In the genomic region with DNA sequence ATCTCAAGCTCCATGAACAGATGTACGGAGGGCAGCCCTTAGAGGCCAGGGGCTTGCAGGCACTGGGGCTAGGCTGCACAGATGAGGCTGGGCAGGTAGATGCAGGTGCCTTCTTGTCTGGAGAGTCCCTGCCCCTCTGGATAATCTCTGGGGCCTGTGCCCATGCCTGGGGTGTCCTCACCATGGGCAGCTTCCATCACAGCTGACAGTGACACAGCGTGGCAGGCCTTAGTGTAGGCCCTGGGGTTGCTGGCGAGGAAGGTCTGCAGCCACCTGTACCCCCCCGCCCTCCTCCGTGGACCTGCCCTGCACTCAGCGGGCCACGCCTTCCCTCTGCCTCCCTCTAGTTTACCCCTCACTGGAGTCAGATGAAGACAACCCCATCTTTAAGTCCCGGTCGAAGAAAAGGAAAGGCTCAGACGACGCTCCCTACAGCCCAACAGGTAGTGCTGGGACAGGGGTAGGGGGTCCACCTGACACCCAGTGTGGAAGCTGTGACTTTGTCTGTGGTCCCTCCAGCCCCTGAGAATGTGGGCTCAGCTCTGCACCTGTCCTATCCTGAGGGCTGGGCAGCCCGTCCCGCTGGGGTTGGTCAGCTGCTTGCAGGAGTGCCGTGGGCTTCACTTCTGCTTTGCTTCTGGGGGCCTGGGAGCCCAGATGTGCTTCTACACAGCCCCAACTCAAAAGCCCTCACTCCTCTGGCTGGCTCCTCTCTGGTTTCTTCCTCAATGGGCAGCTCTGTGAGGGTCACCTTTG, we compare ENCODE assay signal across 14 cellular contexts.
DNase-seq lines count a peak whose midpoint lies in the region; ATAC-seq and TF ChIP-seq lines count a peak whose summit lies in the region.
"Had no signal": no experiment of that assay in that cellular context is flagged by ENCODE, and none has a peak within 500 bp of the region (broad histone marks: within the 10 kb centered on the region; RNA-seq: fewer than 3 reads in every experiment).

No MANE protein-coding gene starts in this region.

- H3K27ac Mint-ChIP-seq in activated CD4-positive, alpha-beta memory T cell treated with anti-CD3 and anti-CD28 coated beads, Interleukin-2, amount 10 ng/mL, durations not matched to agents 7 days and 5 days: no peak overlapping the region
- H3K27ac Mint-ChIP-seq: CD4-positive, CD25-positive, alpha-beta regulatory T cell had no signal

- no peak overlapping the region for H3K27ac ChIP-seq in right atrium auricular region
- H3K27ac ChIP-seq in spleen: no peak overlapping the region
- H3K27ac ChIP-seq: psoas muscle, vagina had no signal

- H3K4me1 ChIP-seq in right atrium auricular region (no peaks in the 10 kb centered on the region), spleen (no peaks in the 10 kb centered on the region)
- H3K4me1 ChIP-seq: psoas muscle, vagina had no signal

- CTCF ChIA-PET in activated CD4-positive, alpha-beta memory T cell treated with anti-CD3 and anti-CD28 coated beads, Interleukin-2, amount 10 ng/mL, durations not matched to agents 7 days and 5 days (lab: Charles Lee): no interaction called here

- H3K27me3 ChIP-seq in H7 (ENCODE audit: control insufficient read depth, insufficient read depth, low read length): no peaks in the 10 kb centered on the region
- no peaks in the 10 kb centered on the region for H3K27me3 ChIP-seq in right atrium auricular region
- H3K27me3 ChIP-seq in spleen (replicated peaks in 1 of 7): no peaks in the 10 kb centered on the region
- H3K27me3 ChIP-seq: vagina had no signal

- WGBS in spleen, 5 donors: 89 to 95% (median 93%) methylated on average over 12 to 14 of the region's 14 CpGs

- DNase-seq in H7: peak; percentile 38
- DNase-seq in activated CD4-positive, alpha-beta memory T cell treated with anti-CD3 and anti-CD28 coated beads, Interleukin-2, amount 10 ng/mL, durations not matched to agents 7 days and 5 days: peak; percentile 9
- DNase-seq in right atrium auricular region (ENCODE audit: low spot score): peak; percentile 47
- peak; percentile 52 for DNase-seq in spleen
- no peak for DNase-seq in nucleus accumbens (lab: John Stamatoyannopoulos, UW)
- DNase-seq in NCI-H1092 (lab: John Stamatoyannopoulos, UW): no peak
- DNase-seq: CD4-positive, CD25-positive, alpha-beta regulatory T cell; effector memory CD4-positive, alpha-beta T cell; NCI-H1417 treated with DMSO at 0.1 percent for 48 hours; NCI-H446 had no signal

- POLR2A ChIA-PET in activated CD4-positive, alpha-beta memory T cell treated with anti-CD3 and anti-CD28 coated beads, Interleukin-2, amount 10 ng/mL, durations not matched to agents 7 days and 5 days (lab: Charles Lee): no interaction called here

- TF ChIP-seq CTCF in right atrium auricular region (IDR thresholded peaks at IDR 0.05) (no peak), spleen (IDR thresholded peaks at IDR 0.05 in 8 of 11, conservative IDR thresholded peaks at IDR 0.05 in 3 of 11) (no peak)

- no peak for TF ChIP-seq POLR2A in spleen (IDR thresholded peaks at IDR 0.05)

- H3K9me3 Mint-ChIP-seq in activated CD4-positive, alpha-beta memory T cell treated with anti-CD3 and anti-CD28 coated beads, Interleukin-2, amount 10 ng/mL, durations not matched to agents 7 days and 5 days: no peaks in the 10 kb centered on the region
- H3K9me3 Mint-ChIP-seq: IgD-negative memory B cell had no signal

- H3K4me1 Mint-ChIP-seq in activated CD4-positive, alpha-beta memory T cell treated with anti-CD3 and anti-CD28 coated beads, Interleukin-2, amount 10 ng/mL, durations not matched to agents 7 days and 5 days: no peaks in the 10 kb centered on the region
- H3K4me1 Mint-ChIP-seq: IgD-negative memory B cell had no signal

- H3K4me3 Mint-ChIP-seq in activated CD4-positive, alpha-beta memory T cell treated with anti-CD3 and anti-CD28 coated beads, Interleukin-2, amount 10 ng/mL, durations not matched to agents 7 days and 5 days: no peak overlapping the region
- H3K4me3 Mint-ChIP-seq: CD4-positive, CD25-positive, alpha-beta regulatory T cell; IgD-negative memory B cell had no signal

- H3K9me3 ChIP-seq in right atrium auricular region (no peaks in the 10 kb centered on the region), spleen (no peaks in the 10 kb centered on the region)
- H3K9me3 ChIP-seq: psoas muscle, vagina had no signal

- intact Hi-C loops in spleen (cut with DNase I; ENCODE audit: low total_unique reads): no loop called here

- no peaks in the 10 kb centered on the region for H3K27me3 Mint-ChIP-seq in activated CD4-positive, alpha-beta memory T cell treated with anti-CD3 and anti-CD28 coated beads, Interleukin-2, amount 10 ng/mL, durations not matched to agents 7 days and 5 days
- H3K27me3 Mint-ChIP-seq: CD4-positive, CD25-positive, alpha-beta regulatory T cell; IgD-negative memory B cell had no signal

- H3K36me3 ChIP-seq in H7 (replicated peaks; ENCODE audit: control insufficient read depth, insufficient read depth, low read length) (peaks cover 1% of the 10 kb centered on the region), right atrium auricular region (peaks cover 50% of the 10 kb centered on the region), spleen (peaks cover 0 to 81% (median 55%) of the 10 kb centered on the region in 6 donors)

- H3K4me3 ChIP-seq in H7 (ENCODE audit: insufficient read depth, low read depth, low read length): no peak overlapping the region
- H3K4me3 ChIP-seq in right atrium auricular region: no peak overlapping the region
- H3K4me3 ChIP-seq in spleen: no peak overlapping the region
- H3K4me3 ChIP-seq: psoas muscle, vagina had no signal

- no peak for ATAC-seq in GM18873 (IDR thresholded peaks at IDR 0.05; ENCODE audit: low FRiP score, unreplicated experiment)
- ATAC-seq: psoas muscle had no signal

- H3K36me3 Mint-ChIP-seq in activated CD4-positive, alpha-beta memory T cell treated with anti-CD3 and anti-CD28 coated beads, Interleukin-2, amount 10 ng/mL, durations not matched to agents 7 days and 5 days (ENCODE audit: low read depth): peaks cover 14% of the 10 kb centered on the region

Comparison
In these comparisons a context has a peak if more than half of its experiments do, and no peak if none do; other contexts are left out.
1. DNase-seq: peak in H7 (single experiment), activated CD4-positive, alpha-beta memory T cell treated with anti-CD3 and anti-CD28 coated beads, Interleukin-2, amount 10 ng/mL, durations not matched to agents 7 days and 5 days (single experiment), right atrium auricular region (single experiment) and spleen (single experiment); none in nucleus accumbens (0 of 56) and NCI-H1092 (single experiment).